Comparison of ENCODE assay signal across 13 cellular contexts in the genomic region with DNA sequence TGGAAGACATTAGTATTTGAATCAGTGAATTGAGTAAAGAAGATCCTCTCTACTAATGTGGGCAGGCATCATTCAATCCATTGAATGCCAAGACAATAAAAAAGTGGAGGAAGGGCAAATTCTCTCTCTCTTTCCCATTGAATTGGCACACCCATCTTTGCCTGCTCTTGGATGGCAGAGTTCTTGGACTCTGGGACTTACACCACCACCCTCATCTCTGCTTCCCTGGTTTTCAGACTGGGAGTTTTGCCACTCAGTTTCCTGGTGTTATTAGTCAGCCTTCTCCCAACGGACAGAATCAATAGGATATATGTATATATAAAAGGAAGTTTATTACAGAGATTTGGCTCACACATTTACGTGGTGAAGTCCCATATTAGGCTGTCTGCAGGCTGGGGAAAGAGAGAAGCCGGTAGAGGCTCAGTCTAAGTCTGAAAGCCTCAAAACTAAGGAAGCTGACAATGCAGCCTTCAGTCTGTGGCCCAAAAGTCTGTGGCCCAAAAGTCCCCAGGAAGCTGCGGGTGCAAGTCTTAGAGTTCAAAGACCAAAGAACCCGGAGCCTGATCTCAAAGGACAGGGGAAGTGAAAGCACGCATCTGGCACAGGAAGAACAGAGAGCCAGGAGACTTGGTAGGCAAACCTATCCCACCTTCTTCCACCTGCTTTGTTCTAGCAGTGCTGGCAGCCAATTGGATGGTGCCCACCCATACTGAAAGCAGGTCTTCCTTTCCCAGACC.
DNase-seq lines count a peak whose midpoint lies in the region; ATAC-seq and TF ChIP-seq lines count a peak whose summit lies in the region.
"Had no signal": no experiment of that assay in that cellular context is flagged by ENCODE, and none has a peak within 500 bp of the region (broad histone marks: within the 10 kb centered on the region; RNA-seq: fewer than 3 reads in every experiment).

No MANE protein-coding gene starts in this region.

- intact Hi-C loops in mucosa of descending colon (cut with DNase I, micrococcal nuclease) (no loop called here), Right ventricle myocardium inferior (cut with DNase I) (no loop called here)

- H3K4me3 ChIP-seq in mucosa of descending colon: no peak overlapping the region

- no peaks in the 10 kb centered on the region for H3K9me3 ChIP-seq in mucosa of descending colon

- TF ChIP-seq CTCF in mucosa of descending colon (IDR thresholded peaks at IDR 0.05): no peak

- H3K36me3 ChIP-seq in mucosa of descending colon (ENCODE audit: low read depth): no peaks in the 10 kb centered on the region

- no peaks in the 10 kb centered on the region for H3K4me1 ChIP-seq in mucosa of descending colon (ENCODE audit: low read depth)

- peak; percentile 97 for ATAC-seq in GM18873 (IDR thresholded peaks at IDR 0.05; ENCODE audit: low FRiP score, unreplicated experiment)
- peak; percentile 79 for ATAC-seq in HG02610 (IDR thresholded peaks at IDR 0.05; ENCODE audit: unreplicated experiment)
- ATAC-seq in HG03442 (IDR thresholded peaks at IDR 0.05; ENCODE audit: unreplicated experiment): peak; percentile 94
- ATAC-seq in mucosa of descending colon: peak; percentile 76
- ATAC-seq in Right ventricle myocardium inferior: no peak
- ATAC-seq: natural killer cell treated with Interleukin-12 subunit alpha and Interleukin-12 subunit beta and Interleukin-15 and Interleukin-18, amount 100 ng/mL, for 72 hours; stimulated activated naive CD8-positive, alpha-beta T cell treated with anti-CD3 and anti-CD28 coated beads, Interleukin-15, amount 100 ng/mL, for 72 hours had no signal

- DNase-seq in mucosa of descending colon (no peak), Right ventricle myocardium inferior (ENCODE audit: missing footprints) (no peak), HCEC 1CT (no peak), NCI-H187 treated with DMSO at 0.1 percent for 48 hours (lab: John Stamatoyannopoulos, UW) (no peak)
- DNase-seq in central memory CD4-positive, alpha-beta T cell: no peak
- DNase-seq: activated CD8-positive, alpha-beta memory T cell treated with anti-CD3 and anti-CD28 coated beads, Interleukin-2, amount 50 U/mL, for 4 hours; KBM-7; NCI-H524 treated with DMSO at 0.1 percent for 48 hours; stimulated activated naive CD8-positive, alpha-beta T cell treated with anti-CD3 and anti-CD28 coated beads, Interleukin-15, amount 100 ng/mL, for 72 hours had no signal
